In genomic region chr14:90828642-90829487, GRCh38 we compare ENCODE assay signal across 8 cellular contexts. TPM values are rescaled to one million over a fixed set of nuclear protein-coding genes. Genes with fewer than 3 reads are reported as not detected.
DNase-seq lines count a peak whose midpoint lies in the region; ATAC-seq, FAIRE-seq and TF ChIP-seq lines count a peak whose summit lies in the region.

No MANE protein-coding gene starts in this region.

- WGBS in H1 (ENCODE audit: extremely low coverage in 1 of 2, insufficient coverage in 1 of 2, insufficient read length in 1 of 2, insufficient replicate concordance in 2 of 2, low coverage in 1 of 2, low lambda C conversion rate in 2 of 2, missing lambda C conversion rate in 1 of 2), 2 experiments = 82% methylated on average over 14 of the region's 17 CpGs; no CpG with 5 or more reads in 1 of the 2 experiments

- H2BK20ac ChIP-seq in H1 (ENCODE audit: low read length) = no peak overlapping the region

- H2BK120ac ChIP-seq in H1 (replicated peaks; ENCODE audit: low read depth, low read length) = no peak overlapping the region

- no peak overlapping the region for H4K5ac ChIP-seq in H1 (ENCODE audit: insufficient read length, low read depth, low read length)

- no peak for TF ChIP-seq POLR2A in H1 (IDR thresholded peaks at IDR 0.05; ENCODE audit: control extremely low read depth in 1 of 2, low read depth in 2 of 2, low read length in 2 of 2)

- H4K8ac ChIP-seq in H1 (ENCODE audit: extremely low read depth, insufficient read depth, low read length) = no peak overlapping the region

- H3K14ac ChIP-seq in H1 (ENCODE audit: insufficient read length) = no peak overlapping the region

- peaks cover 6% of the 10 kb centered on the region for H3K27me3 Mint-ChIP-seq in neural progenitor cell (ENCODE audit: insufficient read depth, low read depth)

- no peak overlapping the region for H2BK12ac ChIP-seq in H1 (ENCODE audit: low read depth, low read length)

- no peak overlapping the region for H2BK15ac ChIP-seq in H1 (ENCODE audit: low read length)

- TF ChIP-seq RAD21 in H1 (IDR thresholded peaks at IDR 0.05 in 1 of 2, conservative IDR thresholded peaks at IDR 0.05 in 1 of 2; ENCODE audit: low read depth in 2 of 2, low read length in 2 of 2) = no peak

- no peak overlapping the region for H2BK5ac ChIP-seq in H1 (ENCODE audit: low read depth, low read length)

- H3K4me1 ChIP-seq in BE2C = no peaks in the 10 kb centered on the region
- H3K4me1 ChIP-seq in H1 (replicated peaks in 1 of 4; ENCODE audit: control insufficient read depth in 3 of 4, insufficient read depth in 4 of 4, low read length in 3 of 4) = peaks cover 3 to 7% (median 3%) of the 10 kb centered on the region in 4 experiments; a peak in 5 of 7 replicates
- H3K4me1 ChIP-seq in neural progenitor cell = no peaks in the 10 kb centered on the region

- TF ChIP-seq CTCF in BE2C (IDR thresholded peaks at IDR 0.05; ENCODE audit: low read depth, low read length) (no peak), H1 (IDR thresholded peaks at IDR 0.05; ENCODE audit: control extremely low read depth in 1 of 3, insufficient read depth in 1 of 3, low read depth in 1 of 3, low read length in 3 of 3) (no peak), neural progenitor cell (IDR thresholded peaks at IDR 0.05) (no peak)

- H3K23ac ChIP-seq in H1 (ENCODE audit: insufficient read length) = no peak overlapping the region

- H3K4me3 Mint-ChIP-seq in neural progenitor cell = peak overlapping the region; percentile 70

- no peaks in the 10 kb centered on the region for H3F3A ChIP-seq in neural progenitor cell (ENCODE audit: low read depth)

- no peak overlapping the region for H3K4ac ChIP-seq in H1 (replicated peaks; ENCODE audit: insufficient read length, low read depth, low read length)

- H3K4me3 ChIP-seq in BE2C (ENCODE audit: low read depth, low read length) (peak overlapping the region; percentile 41), H1 (ENCODE audit: extremely low read depth in 1 of 4, insufficient read depth in 2 of 4, low read depth in 3 of 4, low read length in 4 of 4) (peak overlapping the region in 1 of 4 experiments; percentile 42; a peak in 2 of 8 replicates), neural progenitor cell (no peak overlapping the region)

- H3K9ac ChIP-seq in H1 (replicated peaks in 1 of 4; ENCODE audit: extremely low read depth in 1 of 4, low read depth in 3 of 4, low read length in 3 of 4) (no peak overlapping the region), neural progenitor cell (no peak overlapping the region)

- H3K36me3 ChIP-seq in BE2C (no peaks in the 10 kb centered on the region), H1 (ENCODE audit: control insufficient read depth in 2 of 4, insufficient read depth in 4 of 4, low read length in 3 of 4) (no peaks in the 10 kb centered on the region), neural progenitor cell (no peaks in the 10 kb centered on the region)

- H3K23me2 ChIP-seq in H1 (ENCODE audit: low read depth, low read length) = no peaks in the 10 kb centered on the region

- peak overlapping the region; percentile 84 for H2AFZ ChIP-seq in H1 (ENCODE audit: low read length)
- H2AFZ ChIP-seq in neural progenitor cell (replicated peaks) = peak overlapping the region; percentile 38

- H3K27me3 ChIP-seq in BE2C (no peaks in the 10 kb centered on the region), H1 (replicated peaks in 1 of 4; ENCODE audit: control insufficient read depth in 3 of 4, extremely low read depth in 1 of 4, insufficient read depth in 3 of 4, low read length in 3 of 4) (peaks cover 10 to 32% (median 23%) of the 10 kb centered on the region in 4 experiments), neural progenitor cell (peaks cover 43% of the 10 kb centered on the region)

- H3K27ac ChIP-seq in H1 (ENCODE audit: low read depth, low read length) (no peak overlapping the region), neural progenitor cell (no peak overlapping the region)

- H3K9me3 Mint-ChIP-seq in neural progenitor cell = peaks cover 20% of the 10 kb centered on the region

- no peak overlapping the region for H2AK5ac ChIP-seq in H1 (ENCODE audit: low read depth, low read length)

- no peak overlapping the region for H3K18ac ChIP-seq in H1 (ENCODE audit: extremely low read depth, low read length)

- no peak overlapping the region for H3K56ac ChIP-seq in H1 (replicated peaks; ENCODE audit: insufficient read length, low read depth, low read length)

- TF ChIP-seq EP300 in H1 (IDR thresholded peaks at IDR 0.05; ENCODE audit: borderline replicate concordance in 1 of 2, low read depth in 2 of 2, low read length in 2 of 2) = no peak

- ATAC-seq in GM21723 (IDR thresholded peaks at IDR 0.05; ENCODE audit: unreplicated experiment) (peak; percentile 66), HG03457 (IDR thresholded peaks at IDR 0.05; ENCODE audit: unreplicated experiment) (no peak), HG03469 (IDR thresholded peaks at IDR 0.05; ENCODE audit: unreplicated experiment) (no peak)

- H4K20me1 ChIP-seq in H1 (replicated peaks in 1 of 2; ENCODE audit: control insufficient read depth in 1 of 2, insufficient read depth in 2 of 2, low read length in 2 of 2) (no peaks in the 10 kb centered on the region), neural progenitor cell (ENCODE audit: low read depth) (no peaks in the 10 kb centered on the region)

- POLR2A ChIA-PET in H1 (lab: Charles Lee; ENCODE audit: partially characterized antibody) = interaction anchor here (1.1 kb wide), 1 partner anchor 12 kb away, joined by 7 read pairs; the partner anchor contains the start of gene TTC7B

- H3K27ac Mint-ChIP-seq in neural progenitor cell = no peak overlapping the region

- no peak for FAIRE-seq in H1 (lab: Jason Lieb, UNC)

- H3K4me2 ChIP-seq in H1 (ENCODE audit: insufficient read depth in 1 of 2, low read depth in 2 of 2, low read length in 2 of 2) = peak overlapping the region; percentile 45 to 75; a peak in 3 of 4 replicates
- H3K4me2 ChIP-seq in neural progenitor cell = peak overlapping the region; percentile 49

- no peak overlapping the region for H4K91ac ChIP-seq in H1 (replicated peaks; ENCODE audit: insufficient read length, low read length)

- no peak for DNase-seq in BE2C
- peak; percentile 79 for DNase-seq in RPMI8226
- DNase-seq in H1 (ENCODE audit: low read depth in 1 of 2, low spot score in 2 of 2) = no peak
- no peak for DNase-seq in neural progenitor cell (ENCODE audit: low spot score)
- DNase-seq in EL = no peak

- H3K36me3 Mint-ChIP-seq in neural progenitor cell = no peaks in the 10 kb centered on the region

- CTCF ChIA-PET in H1 (lab: Charles Lee; ENCODE audit: partially characterized antibody) = interaction anchor here (0.6 to 2.5 kb wide), 3 partner anchors 11 to 442 kb away, joined by 3 to 11 read pairs (median 4); no protein-coding TSS in a partner anchor

- H3K9me3 ChIP-seq in BE2C (no peaks in the 10 kb centered on the region; the same call in 1 of the 2 replicates), H1 (ENCODE audit: insufficient read depth in 2 of 2, low read depth in 1 of 2, low read length in 1 of 2) (peaks cover 3 to 5% of the 10 kb centered on the region in 2 experiments; a peak in 2 of 4 replicates), neural progenitor cell (ENCODE audit: low read depth) (no peaks in the 10 kb centered on the region)

- no peaks in the 10 kb centered on the region for H3K79me2 ChIP-seq in H1 (ENCODE audit: control insufficient read depth in 1 of 2, insufficient read depth in 2 of 2, low read length in 2 of 2)
- no peaks in the 10 kb centered on the region for H3K79me2 ChIP-seq in neural progenitor cell (ENCODE audit: low read depth)

- H3K4me1 Mint-ChIP-seq in neural progenitor cell = peaks cover 4% of the 10 kb centered on the region

- no peaks in the 10 kb centered on the region; the same call in 1 of the 2 replicates for H3K79me1 ChIP-seq in H1 (ENCODE audit: low read depth, low read length)

TF ChIP-seq in H1, 55 proteins besides CTCF, POLR2A, EP300 and RAD21:
- no peak for TF ChIP-seq KDM5A (IDR thresholded peaks at IDR 0.05; ENCODE audit: low read length)
- peak; percentile 15 for TF ChIP-seq KDM4A (IDR thresholded peaks at IDR 0.05; ENCODE audit: low read depth, low read length, severe bottlenecking)
- no peak for TF ChIP-seq BCL11A (IDR thresholded peaks at IDR 0.05; ENCODE audit: low read depth in 2 of 2, low read length in 2 of 2)

RNA-seq across cellular contexts. Expression of gene TTC7B, which starts 12.6 kb away (rescaled TPM):
- 47.3 TPM for polyA plus RNA-seq in BE2C (2012; ENCODE audit: insufficient read depth, insufficient read length, low read depth)
- total RNA-seq in H1 (2021; fragmentation: NEBNext Ultra II Directional; extraction: Animal tissue kit (Norgen Biotek cat#: 25700)) = 31.2 and 34.0 TPM in 2 replicates
- polyA plus RNA-seq in H1 (2011; rRNA removed) = 23.7 and 31.5 TPM in 2 replicates
- polyA plus RNA-seq in H1 (2011; cell fraction: cytosol; rRNA removed) = 20.1 TPM
- polyA plus RNA-seq in H1 (2011; cell fraction: nucleus; rRNA removed) = 38.7 TPM
- 22.3 to 30.8 TPM (median 23.0 TPM) in 4 replicates for polyA plus RNA-seq in H1 (2012, experiment 1 of 2)
- 10.1 TPM for polyA plus RNA-seq in H1 (2012, experiment 2 of 2)
- polyA plus RNA-seq in H1 (2013, experiment 1 of 2) = 14.6 TPM
- 14.6 TPM for polyA plus RNA-seq in H1 (2013, experiment 2 of 2)
- 29.7 and 35.0 TPM in 2 replicates for polyA minus RNA-seq in H1 (2011; rRNA and poly(A)+ RNA removed)
- polyA minus RNA-seq in H1 (2011; cell fraction: cytosol; rRNA and poly(A)+ RNA removed) = 39.4 TPM
- 45.8 TPM for polyA minus RNA-seq in H1 (2011; cell fraction: nucleus; rRNA and poly(A)+ RNA removed)
- 19.0 and 20.6 TPM in 2 replicates for total RNA-seq in neural progenitor cell (ENCODE audit: low replicate concordance)
